1 cellular context compared by ENCODE assay signal in the genomic region with DNA sequence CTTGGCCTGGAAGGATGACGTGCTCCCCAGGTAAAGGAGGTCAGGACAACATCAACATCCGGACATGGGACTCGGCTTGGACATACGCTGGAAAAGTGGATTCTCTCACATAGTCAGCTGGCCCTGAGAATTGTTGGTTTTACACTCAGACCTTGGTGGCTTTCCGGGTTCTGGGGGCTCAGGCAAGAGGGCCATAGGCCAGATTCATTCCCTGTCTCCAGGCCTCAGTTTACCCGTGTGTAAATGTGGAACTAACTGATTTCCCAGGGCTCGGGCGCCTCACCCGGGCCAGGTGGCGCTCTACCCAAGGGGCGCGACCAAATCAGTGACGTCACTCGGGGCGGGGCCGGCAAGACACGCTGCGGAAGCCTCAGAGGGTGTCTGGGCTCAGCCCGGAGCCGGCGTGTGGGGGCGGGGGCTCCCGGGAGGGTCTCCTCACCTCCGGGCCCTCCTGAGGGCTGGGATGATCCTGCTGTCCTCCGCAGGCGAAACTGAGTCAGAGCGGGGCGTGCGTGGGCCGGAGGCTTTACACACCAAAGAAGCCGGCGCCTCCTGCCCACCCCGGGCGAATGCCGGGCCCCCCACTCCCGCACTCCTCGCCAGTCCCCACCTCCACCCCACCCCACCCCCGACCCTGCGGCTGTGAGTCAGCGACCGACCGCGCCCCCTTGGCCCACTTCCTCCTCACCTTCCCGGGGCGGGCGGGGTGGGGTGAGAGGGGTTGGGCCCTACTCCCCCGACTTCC.
TF ChIP-seq lines count a peak whose summit lies in the region.

No MANE protein-coding gene starts in this region.

TF ChIP-seq in A549, 52 proteins besides CTCF, POLR2A, EP300 and RAD21 (continued from another document):
- TF ChIP-seq, protein P1, sequence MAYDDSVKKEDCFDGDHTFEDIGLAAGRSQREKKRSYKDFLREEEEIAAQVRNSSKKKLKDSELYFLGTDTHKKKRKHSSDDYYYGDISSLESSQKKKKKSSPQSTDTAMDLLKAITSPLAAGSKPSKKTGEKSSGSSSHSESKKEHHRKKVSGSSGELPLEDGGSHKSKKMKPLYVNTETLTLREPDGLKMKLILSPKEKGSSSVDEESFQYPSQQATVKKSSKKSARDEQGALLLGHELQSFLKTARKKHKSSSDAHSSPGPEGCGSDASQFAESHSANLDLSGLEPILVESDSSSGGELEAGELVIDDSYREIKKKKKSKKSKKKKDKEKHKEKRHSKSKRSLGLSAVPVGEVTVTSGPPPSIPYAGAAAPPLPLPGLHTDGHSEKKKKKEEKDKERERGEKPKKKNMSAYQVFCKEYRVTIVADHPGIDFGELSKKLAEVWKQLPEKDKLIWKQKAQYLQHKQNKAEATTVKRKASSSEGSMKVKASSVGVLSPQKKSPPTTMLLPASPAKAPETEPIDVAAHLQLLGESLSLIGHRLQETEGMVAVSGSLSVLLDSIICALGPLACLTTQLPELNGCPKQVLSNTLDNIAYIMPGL (CRISPR knock-in tag; IDR thresholded peaks at IDR 0.05; ENCODE audit: borderline replicate concordance), result 0 out of 2 replicates have a peak, but pooled peaks have one; percentile 62
- TF ChIP-seq EHMT2 (IDR thresholded peaks at IDR 0.05; ENCODE audit: low read depth) (no peak), NR3C1 (IDR thresholded peaks at IDR 0.05) (no peak), ZFP36 (IDR thresholded peaks at IDR 0.05; ENCODE audit: borderline replicate concordance, partially characterized antibody) (no peak), FOSL2 (IDR thresholded peaks at IDR 0.05) (0 out of 2 replicates have a peak, but pooled peaks have one; percentile 40), FOSL2 (CRISPR knock-in tag; IDR thresholded peaks at IDR 0.05) (peak; percentile 83), MYC (IDR thresholded peaks at IDR 0.05; ENCODE audit: borderline replicate concordance, low read length) (peak; percentile 73; the same call in 1 of the 2 replicates), NFE2L2 (conservative IDR thresholded peaks at IDR 0.05; ENCODE audit: low read length) (no peak), CEBPB (IDR thresholded peaks at IDR 0.05) (no peak), MAFK (IDR thresholded peaks at IDR 0.05; ENCODE audit: partially characterized antibody) (no peak), RCOR1 (IDR thresholded peaks at IDR 0.05; ENCODE audit: low read depth, low read length) (no peak), HDAC2 (IDR thresholded peaks at IDR 0.05) (no peak), TP53 (CRISPR knock-in tag; IDR thresholded peaks at IDR 0.05) (peak; percentile 66; the same call in 1 of the 2 replicates), PHF8 (IDR thresholded peaks at IDR 0.05; ENCODE audit: borderline replicate concordance, low read depth) (peak; percentile 55; the same call in 1 of the 2 replicates), GATA3 (IDR thresholded peaks at IDR 0.05; ENCODE audit: borderline replicate concordance) (no peak), FOXS1 (CRISPR knock-in tag; IDR thresholded peaks at IDR 0.05) (peak; percentile 92), HOXB5 (CRISPR knock-in tag; IDR thresholded peaks at IDR 0.05) (peak; percentile 92), SMC3 (IDR thresholded peaks at IDR 0.05) (peak; percentile 55), CHD2 (IDR thresholded peaks at IDR 0.05; ENCODE audit: low read length, partially characterized antibody) (no peak), BHLHE40 (IDR thresholded peaks at IDR 0.05; ENCODE audit: low read depth, low read length) (0 out of 2 replicates have a peak, but pooled peaks have one; percentile 15), POLR2AphosphoS2 (conservative IDR thresholded peaks at IDR 0.05; ENCODE audit: low read length) (no peak), RNF2 (IDR thresholded peaks at IDR 0.05; ENCODE audit: borderline replicate concordance, low read depth) (no peak), TFCP2L1 (CRISPR knock-in tag; IDR thresholded peaks at IDR 0.05) (no peak; the same call in 1 of the 2 replicates), JUN (IDR thresholded peaks at IDR 0.05) (peak; percentile 61 to 93; a peak in 4 of 5 replicates), HOXB13 (CRISPR knock-in tag; IDR thresholded peaks at IDR 0.05; ENCODE audit: low read depth) (peak; percentile 93; the same call in 1 of the 2 replicates), ZNF302 (CRISPR knock-in tag; IDR thresholded peaks at IDR 0.05) (peak; percentile 30; the same call in 1 of the 2 replicates), EHF (CRISPR knock-in tag; IDR thresholded peaks at IDR 0.05) (peak; percentile 96), RFX5 (IDR thresholded peaks at IDR 0.05) (peak; percentile 65; the same call in 1 of the 2 replicates), SREBF2 (IDR thresholded peaks at IDR 0.05) (no peak), CBX2 (IDR thresholded peaks at IDR 0.05; ENCODE audit: borderline replicate concordance, low read depth) (no peak), KDM1A (IDR thresholded peaks at IDR 0.05; ENCODE audit: low read depth) (no peak), NPAS2 (CRISPR knock-in tag; IDR thresholded peaks at IDR 0.05; ENCODE audit: borderline replicate concordance) (no peak)
- TF ChIP-seq, protein P2, sequence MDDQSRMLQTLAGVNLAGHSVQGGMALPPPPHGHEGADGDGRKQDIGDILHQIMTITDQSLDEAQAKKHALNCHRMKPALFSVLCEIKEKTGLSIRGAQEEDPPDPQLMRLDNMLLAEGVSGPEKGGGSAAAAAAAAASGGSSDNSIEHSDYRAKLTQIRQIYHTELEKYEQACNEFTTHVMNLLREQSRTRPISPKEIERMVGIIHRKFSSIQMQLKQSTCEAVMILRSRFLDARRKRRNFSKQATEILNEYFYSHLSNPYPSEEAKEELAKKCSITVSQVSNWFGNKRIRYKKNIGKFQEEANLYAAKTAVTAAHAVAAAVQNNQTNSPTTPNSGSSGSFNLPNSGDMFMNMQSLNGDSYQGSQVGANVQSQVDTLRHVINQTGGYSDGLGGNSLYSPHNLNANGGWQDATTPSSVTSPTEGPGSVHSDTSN (IDR thresholded peaks at IDR 0.05), result no peak
- TF ChIP-seq, protein P3, sequence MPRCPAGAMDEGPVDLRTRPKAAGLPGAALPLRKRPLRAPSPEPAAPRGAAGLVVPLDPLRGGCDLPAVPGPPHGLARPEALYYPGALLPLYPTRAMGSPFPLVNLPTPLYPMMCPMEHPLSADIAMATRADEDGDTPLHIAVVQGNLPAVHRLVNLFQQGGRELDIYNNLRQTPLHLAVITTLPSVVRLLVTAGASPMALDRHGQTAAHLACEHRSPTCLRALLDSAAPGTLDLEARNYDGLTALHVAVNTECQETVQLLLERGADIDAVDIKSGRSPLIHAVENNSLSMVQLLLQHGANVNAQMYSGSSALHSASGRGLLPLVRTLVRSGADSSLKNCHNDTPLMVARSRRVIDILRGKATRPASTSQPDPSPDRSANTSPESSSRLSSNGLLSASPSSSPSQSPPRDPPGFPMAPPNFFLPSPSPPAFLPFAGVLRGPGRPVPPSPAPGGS (IDR thresholded peaks at IDR 0.05), result peak; percentile 54; the same call in 1 of the 3 replicates
- TF ChIP-seq, protein P4, sequence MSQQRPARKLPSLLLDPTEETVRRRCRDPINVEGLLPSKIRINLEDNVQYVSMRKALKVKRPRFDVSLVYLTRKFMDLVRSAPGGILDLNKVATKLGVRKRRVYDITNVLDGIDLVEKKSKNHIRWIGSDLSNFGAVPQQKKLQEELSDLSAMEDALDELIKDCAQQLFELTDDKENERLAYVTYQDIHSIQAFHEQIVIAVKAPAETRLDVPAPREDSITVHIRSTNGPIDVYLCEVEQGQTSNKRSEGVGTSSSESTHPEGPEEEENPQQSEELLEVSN (IDR thresholded peaks at IDR 0.05; ENCODE audit: borderline replicate concordance, low read depth), result 0 out of 2 replicates have a peak, but pooled peaks have one; percentile 10
- TF ChIP-seq, protein P5, sequence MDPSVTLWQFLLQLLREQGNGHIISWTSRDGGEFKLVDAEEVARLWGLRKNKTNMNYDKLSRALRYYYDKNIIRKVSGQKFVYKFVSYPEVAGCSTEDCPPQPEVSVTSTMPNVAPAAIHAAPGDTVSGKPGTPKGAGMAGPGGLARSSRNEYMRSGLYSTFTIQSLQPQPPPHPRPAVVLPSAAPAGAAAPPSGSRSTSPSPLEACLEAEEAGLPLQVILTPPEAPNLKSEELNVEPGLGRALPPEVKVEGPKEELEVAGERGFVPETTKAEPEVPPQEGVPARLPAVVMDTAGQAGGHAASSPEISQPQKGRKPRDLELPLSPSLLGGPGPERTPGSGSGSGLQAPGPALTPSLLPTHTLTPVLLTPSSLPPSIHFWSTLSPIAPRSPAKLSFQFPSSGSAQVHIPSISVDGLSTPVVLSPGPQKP (IDR thresholded peaks at IDR 0.05; ENCODE audit: low read depth, low read length), result no peak
- TF ChIP-seq, protein P6, sequence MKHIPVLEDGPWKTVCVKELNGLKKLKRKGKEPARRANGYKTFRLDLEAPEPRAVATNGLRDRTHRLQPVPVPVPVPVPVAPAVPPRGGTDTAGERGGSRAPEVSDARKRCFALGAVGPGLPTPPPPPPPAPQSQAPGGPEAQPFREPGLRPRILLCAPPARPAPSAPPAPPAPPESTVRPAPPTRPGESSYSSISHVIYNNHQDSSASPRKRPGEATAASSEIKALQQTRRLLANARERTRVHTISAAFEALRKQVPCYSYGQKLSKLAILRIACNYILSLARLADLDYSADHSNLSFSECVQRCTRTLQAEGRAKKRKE (CRISPR knock-in tag; IDR thresholded peaks at IDR 0.05; ENCODE audit: low read depth), result peak; percentile 92
- TF ChIP-seq, protein P7, sequence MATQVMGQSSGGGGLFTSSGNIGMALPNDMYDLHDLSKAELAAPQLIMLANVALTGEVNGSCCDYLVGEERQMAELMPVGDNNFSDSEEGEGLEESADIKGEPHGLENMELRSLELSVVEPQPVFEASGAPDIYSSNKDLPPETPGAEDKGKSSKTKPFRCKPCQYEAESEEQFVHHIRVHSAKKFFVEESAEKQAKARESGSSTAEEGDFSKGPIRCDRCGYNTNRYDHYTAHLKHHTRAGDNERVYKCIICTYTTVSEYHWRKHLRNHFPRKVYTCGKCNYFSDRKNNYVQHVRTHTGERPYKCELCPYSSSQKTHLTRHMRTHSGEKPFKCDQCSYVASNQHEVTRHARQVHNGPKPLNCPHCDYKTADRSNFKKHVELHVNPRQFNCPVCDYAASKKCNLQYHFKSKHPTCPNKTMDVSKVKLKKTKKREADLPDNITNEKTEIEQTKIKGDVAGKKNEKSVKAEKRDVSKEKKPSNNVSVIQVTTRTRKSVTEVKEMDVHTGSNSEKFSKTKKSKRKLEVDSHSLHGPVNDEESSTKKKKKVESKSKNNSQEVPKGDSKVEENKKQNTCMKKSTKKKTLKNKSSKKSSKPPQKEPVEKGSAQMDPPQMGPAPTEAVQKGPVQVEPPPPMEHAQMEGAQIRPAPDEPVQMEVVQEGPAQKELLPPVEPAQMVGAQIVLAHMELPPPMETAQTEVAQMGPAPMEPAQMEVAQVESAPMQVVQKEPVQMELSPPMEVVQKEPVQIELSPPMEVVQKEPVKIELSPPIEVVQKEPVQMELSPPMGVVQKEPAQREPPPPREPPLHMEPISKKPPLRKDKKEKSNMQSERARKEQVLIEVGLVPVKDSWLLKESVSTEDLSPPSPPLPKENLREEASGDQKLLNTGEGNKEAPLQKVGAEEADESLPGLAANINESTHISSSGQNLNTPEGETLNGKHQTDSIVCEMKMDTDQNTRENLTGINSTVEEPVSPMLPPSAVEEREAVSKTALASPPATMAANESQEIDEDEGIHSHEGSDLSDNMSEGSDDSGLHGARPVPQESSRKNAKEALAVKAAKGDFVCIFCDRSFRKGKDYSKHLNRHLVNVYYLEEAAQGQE (IDR thresholded peaks at IDR 0.05), result no peak
